In the genomic region with DNA sequence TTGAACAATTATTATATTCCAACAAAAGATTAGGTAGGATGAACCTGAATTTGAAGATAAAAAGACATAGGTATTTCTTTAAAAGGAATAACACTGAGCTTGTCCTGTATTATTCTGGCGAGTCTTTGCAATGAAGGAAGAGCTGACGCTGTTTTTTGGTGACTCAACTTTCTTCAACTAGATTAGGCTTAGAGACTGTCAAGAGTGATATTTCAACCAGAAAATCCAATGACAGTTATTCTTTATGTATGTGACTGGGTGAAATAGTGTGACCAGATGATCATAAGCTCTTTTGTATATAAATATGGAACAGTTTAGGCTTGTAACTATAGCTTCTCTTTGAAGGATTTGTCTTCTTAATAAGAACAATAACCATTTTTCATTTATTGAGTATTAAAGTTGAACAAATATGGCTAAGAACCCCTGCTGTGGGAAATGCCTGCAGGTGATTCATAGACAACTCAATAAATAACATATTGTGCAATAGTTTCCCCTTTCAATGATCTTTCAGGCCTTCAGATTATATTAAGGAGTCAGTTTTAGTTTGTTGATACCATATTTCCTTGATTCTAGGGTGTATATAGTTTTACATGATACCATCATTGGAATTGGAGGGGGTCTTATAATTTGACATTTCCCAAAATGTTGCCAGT, we compare ENCODE assay signal across 29 cellular contexts.
DNase-seq lines count a peak whose midpoint lies in the region; ATAC-seq and TF ChIP-seq lines count a peak whose summit lies in the region.
"Had no signal": no experiment of that assay in that cellular context is flagged by ENCODE, and none has a peak within 500 bp of the region (broad histone marks: within the 10 kb centered on the region; RNA-seq: fewer than 3 reads in every experiment).

No MANE protein-coding gene starts in this region.

- peak overlapping the region; percentile 44 for H3K27ac Mint-ChIP-seq in Calu3 (ENCODE audit: unreplicated experiment)
- H3K27ac Mint-ChIP-seq: activated CD4-positive, alpha-beta T cell treated with anti-CD3 and anti-CD28 coated beads, Interleukin-2, amount 10 ng/mL, durations not matched to agents 24 days and 14 days; activated naive CD8-positive, alpha-beta T cell treated with anti-CD3 and anti-CD28 coated beads for 36 hours; B cell; dendritic cell treated with granulocyte-macrophage colony-stimulating factor and Interleukin-4, amounts not matched to agents 40 ng/mL and 50 ng/mL, for 4 days; endodermal cell; memory B cell; nephron; WTC11 had no signal

- H3K4me1 ChIP-seq in mammary epithelial cell (ENCODE audit: insufficient read depth, low read length) = peaks cover 15% of the 10 kb centered on the region
- no peaks in the 10 kb centered on the region for H3K4me1 ChIP-seq in suprapubic skin
- H3K4me1 ChIP-seq: SJSA1 had no signal

- TF ChIP-seq CTCF in Calu3 (IDR thresholded peaks at IDR 0.05; ENCODE audit: unreplicated experiment) = no peak
- no peak for TF ChIP-seq CTCF in mammary epithelial cell (conservative IDR thresholded peaks at IDR 0.05 in 1 of 2, IDR thresholded peaks at IDR 0.05 in 1 of 2; ENCODE audit: extremely low read depth in 1 of 2, insufficient read depth in 1 of 2, low read depth in 1 of 2, low read length in 2 of 2)
- TF ChIP-seq CTCF in fibroblast of pulmonary artery (IDR thresholded peaks at IDR 0.05; ENCODE audit: low read length, missing control alignments) = no peak
- no peak for TF ChIP-seq CTCF in suprapubic skin (IDR thresholded peaks at IDR 0.05)

- no peak for TF ChIP-seq EP300 in Ishikawa (IDR thresholded peaks at IDR 0.05; ENCODE audit: borderline replicate concordance)
- no peak for TF ChIP-seq EP300 in suprapubic skin (IDR thresholded peaks at IDR 0.05)

- no peak overlapping the region for H3K9ac ChIP-seq in mammary epithelial cell (ENCODE audit: insufficient read depth, low read length)
- H3K9ac ChIP-seq: KMS-11 had no signal

- H3K27me3 Mint-ChIP-seq in Calu3 (ENCODE audit: unreplicated experiment) = no peaks in the 10 kb centered on the region
- H3K27me3 Mint-ChIP-seq: activated CD4-positive, alpha-beta T cell treated with anti-CD3 and anti-CD28 coated beads, Interleukin-2, amount 10 ng/mL, durations not matched to agents 24 days and 14 days; activated naive CD8-positive, alpha-beta T cell treated with anti-CD3 and anti-CD28 coated beads for 36 hours; B cell; memory B cell had no signal

- no peak for TF ChIP-seq POLR2A in suprapubic skin (IDR thresholded peaks at IDR 0.05)

- no peak for ATAC-seq in HG03196 (IDR thresholded peaks at IDR 0.05; ENCODE audit: unreplicated experiment)
- ATAC-seq: WTC11 had no signal

- CTCF ChIA-PET in Calu3 (lab: Charles Lee) = interaction anchor here (0.6 to 0.8 kb wide), 2 partner anchors 38 to 274 kb away, joined by 3 read pairs; no protein-coding TSS in a partner anchor
- CTCF ChIA-PET in mammary epithelial cell (lab: Charles Lee; ENCODE audit: low non-redundant PET) = no interaction called here

- H3K27me3 ChIP-seq in mammary epithelial cell (ENCODE audit: insufficient read depth, low read length) (no peaks in the 10 kb centered on the region), suprapubic skin (no peaks in the 10 kb centered on the region)
- H3K27me3 ChIP-seq: SJSA1, tibial nerve had no signal

- H3K4me3 ChIP-seq in mammary epithelial cell (replicated peaks in 1 of 3; ENCODE audit: insufficient read depth in 1 of 3, low read depth in 2 of 3, low read length in 3 of 3) (no peak overlapping the region), fibroblast of pulmonary artery (replicated peaks; ENCODE audit: low read depth, low read length) (no peak overlapping the region), suprapubic skin (no peak overlapping the region)
- H3K4me3 ChIP-seq: SJSA1, tibial nerve had no signal

- no peak overlapping the region for H3K27ac ChIP-seq in mammary epithelial cell (ENCODE audit: insufficient read depth, low read depth, low read length)
- H3K27ac ChIP-seq in suprapubic skin = no peak overlapping the region
- H3K27ac ChIP-seq: KMS-11, SJSA1, tibial nerve had no signal

- BruUV-seq in Calu3 (replicated peaks; lab: Mats Ljungman, UMichigan) (no TSS peak), mammary epithelial cell (replicated peaks; lab: Mats Ljungman, UMichigan) (no TSS peak)

- H2AFZ ChIP-seq in mammary epithelial cell (ENCODE audit: low read depth, low read length) = no peak overlapping the region

- H3K36me3 Mint-ChIP-seq in Calu3 (ENCODE audit: insufficient read depth, unreplicated experiment) = no peaks in the 10 kb centered on the region
- H3K36me3 Mint-ChIP-seq: activated naive CD8-positive, alpha-beta T cell treated with anti-CD3 and anti-CD28 coated beads for 36 hours; memory B cell; WTC11 had no signal

- no peaks in the 10 kb centered on the region for H3K36me3 ChIP-seq in mammary epithelial cell (ENCODE audit: insufficient read depth, low read length)
- H3K36me3 ChIP-seq in suprapubic skin = no peaks in the 10 kb centered on the region
- H3K36me3 ChIP-seq: SJSA1, tibial nerve had no signal

- H3K9me3 ChIP-seq in mammary epithelial cell (replicated peaks; ENCODE audit: insufficient read depth, low read length) (no peaks in the 10 kb centered on the region), suprapubic skin (no peaks in the 10 kb centered on the region)
- H3K9me3 ChIP-seq: SJSA1, tibial nerve had no signal

- dilution Hi-C loops in mammary epithelial cell (cut with HindIII; ENCODE audit: low sequenced_read_pairs) = no loop called here

- in situ Hi-C loops in mammary epithelial cell (cut with MboI; ENCODE audit: low sequenced_read_pairs in 2 of 2) = no loop called here

- 67% methylated on average over 2 of the region's 2 CpGs for WGBS in mammary epithelial cell (ENCODE audit: low coverage, missing lambda C conversion rate)
- 87% methylated on average over 2 of the region's 2 CpGs for WGBS in suprapubic skin

- no peaks in the 10 kb centered on the region for H3K9me3 Mint-ChIP-seq in Calu3 (ENCODE audit: low read depth, unreplicated experiment)
- H3K9me3 Mint-ChIP-seq: activated CD4-positive, alpha-beta T cell treated with anti-CD3 and anti-CD28 coated beads, Interleukin-2, amount 10 ng/mL, durations not matched to agents 24 days and 14 days; activated naive CD8-positive, alpha-beta T cell treated with anti-CD3 and anti-CD28 coated beads for 36 hours; dendritic cell treated with granulocyte-macrophage colony-stimulating factor and Interleukin-4, amounts not matched to agents 40 ng/mL and 50 ng/mL, for 4 days; endodermal cell; nephron; WTC11 had no signal

- peaks cover 8% of the 10 kb centered on the region for H3K4me1 Mint-ChIP-seq in Calu3 (ENCODE audit: low read depth, unreplicated experiment)
- H3K4me1 Mint-ChIP-seq: activated CD4-positive, alpha-beta T cell treated with anti-CD3 and anti-CD28 coated beads, Interleukin-2, amount 10 ng/mL, durations not matched to agents 24 days and 14 days; activated naive CD8-positive, alpha-beta T cell treated with anti-CD3 and anti-CD28 coated beads for 36 hours; B cell; endodermal cell; nephron; WTC11 had no signal

- no peak for TF ChIP-seq RAD21 in Ishikawa (IDR thresholded peaks at IDR 0.05; ENCODE audit: low read depth)

- H3K4me2 ChIP-seq in mammary epithelial cell (ENCODE audit: insufficient read depth, low read depth, low read length) = no peak overlapping the region
- H3K4me2 ChIP-seq: KMS-11 had no signal

- H4K20me1 ChIP-seq in mammary epithelial cell (ENCODE audit: insufficient read depth, low read length) = no peaks in the 10 kb centered on the region

- no peak overlapping the region for H3K4me3 Mint-ChIP-seq in Calu3 (ENCODE audit: low read depth, unreplicated experiment)
- H3K4me3 Mint-ChIP-seq: activated CD4-positive, alpha-beta T cell treated with anti-CD3 and anti-CD28 coated beads, Interleukin-2, amount 10 ng/mL, durations not matched to agents 24 days and 14 days; activated naive CD8-positive, alpha-beta T cell treated with anti-CD3 and anti-CD28 coated beads for 36 hours; B cell; dendritic cell treated with granulocyte-macrophage colony-stimulating factor and Interleukin-4, amounts not matched to agents 40 ng/mL and 50 ng/mL, for 4 days; endodermal cell; memory B cell; nephron; WTC11 had no signal

- no peaks in the 10 kb centered on the region for H3K79me2 ChIP-seq in mammary epithelial cell (ENCODE audit: insufficient read depth, low read length)

- intact Hi-C loops in Calu3 (cut with micrococcal nuclease; ENCODE audit: unreplicated experiment) = no loop called here
- intact Hi-C loops in mammary epithelial cell (cut with micrococcal nuclease) = no loop called here

- DNase-seq in Calu3 (no peak), mammary epithelial cell (peak; percentile 66), fibroblast of pulmonary artery (ENCODE audit: low read depth) (peak; percentile 44), anterior cingulate cortex (lab: John Stamatoyannopoulos, UW) (no peak), suprapubic skin (ENCODE audit: low spot score in 2 of 2) (no peak), C1 segment of cervical spinal cord (lab: John Stamatoyannopoulos, UW) (no peak)
- DNase-seq: ACHN; activated CD4-positive, alpha-beta T cell treated with anti-CD3 and anti-CD28 coated beads, Interleukin-2, amount 10 ng/mL, durations not matched to agents 24 days and 14 days; activated CD8-positive, alpha-beta memory T cell treated with anti-CD3 and anti-CD28 coated beads for 24 hours; activated effector memory CD4-positive, alpha-beta T cell treated with anti-CD3 and anti-CD28 coated beads, Interleukin-2, amount 50 U/mL, for 16 hours; activated naive CD8-positive, alpha-beta T cell treated with anti-CD3 and anti-CD28 coated beads for 36 hours; aorta; central memory CD4-positive, alpha-beta T cell; endodermal cell; hypothalamus; NCI-H446 treated with DMSO at 0.1 percent for 48 hours; NCI-H774; stimulated activated CD4-positive, alpha-beta T cell treated with anti-CD3 and anti-CD28 coated beads, Interleukin-15, amount 100 ng/mL, for 24 hours; stimulated activated CD4-positive, alpha-beta T cell treated with anti-CD3 and anti-CD28 coated beads, Interleukin-4, amount 100 ng/mL, for 4 hours had no signal

TF ChIP-seq in Ishikawa, 13 proteins besides CTCF, POLR2A, EP300 and RAD21:
- TF ChIP-seq NFIC (IDR thresholded peaks at IDR 0.05) (no peak), TEAD4 (IDR thresholded peaks at IDR 0.05) (no peak), CEBPB (IDR thresholded peaks at IDR 0.05) (peak; percentile 93)

Comparison
In these comparisons a context has a peak if more than half of its experiments do, and no peak if none do; other contexts are left out.
1. DNase-seq: peak in mammary epithelial cell (single experiment) and fibroblast of pulmonary artery (single experiment); none in Calu3 (single experiment), anterior cingulate cortex (0 of 58), suprapubic skin (0 of 2) and C1 segment of cervical spinal cord (0 of 14).